In genomic region chrX:42664706-42665105, GRCh38 we compare ENCODE assay signal across 20 cellular contexts.
A peak's percentile ranks its signal among the peaks of the same experiment; 100 is the strongest.
DNase-seq lines count a peak whose midpoint lies in the region; ATAC-seq and TF ChIP-seq lines count a peak whose summit lies in the region.
"Had no signal": no experiment of that assay in that cellular context is flagged by ENCODE, and none has a peak within 500 bp of the region (broad histone marks: within the 10 kb centered on the region; RNA-seq: fewer than 3 reads in every experiment).

No MANE protein-coding gene starts in this region.

- no peak overlapping the region for H3K4me3 Mint-ChIP-seq in GM23338
- H3K4me3 Mint-ChIP-seq: CD14-positive monocyte, T-cell had no signal

- no peaks in the 10 kb centered on the region for H3F3A ChIP-seq in GM23338 (replicated peaks; ENCODE audit: low read depth)
- no peaks in the 10 kb centered on the region for H3F3A ChIP-seq in MM.1S (ENCODE audit: insufficient read depth, low read length)

- no peak for TF ChIP-seq CTCF in A673 (conservative IDR thresholded peaks at IDR 0.05; ENCODE audit: low read depth, low read length)
- TF ChIP-seq CTCF in GM23338 (conservative IDR thresholded peaks at IDR 0.05; ENCODE audit: low read depth in 2 of 2) = no peak
- no peak for TF ChIP-seq CTCF in MM.1S (IDR thresholded peaks at IDR 0.05; ENCODE audit: low read length)

- H3K4me2 ChIP-seq in GM23338 = no peak overlapping the region
- no peak overlapping the region for H3K4me2 ChIP-seq in MM.1S (ENCODE audit: low read depth, low read length)

- H3K36me3 ChIP-seq in A673 (ENCODE audit: insufficient read depth, low read length, poor library complexity, severe bottlenecking) (no peaks in the 10 kb centered on the region), GM23338 (ENCODE audit: insufficient read depth) (no peaks in the 10 kb centered on the region), SK-N-MC (ENCODE audit: insufficient read depth, low read length) (no peaks in the 10 kb centered on the region), MM.1S (replicated peaks; ENCODE audit: insufficient read depth, low read length) (no peaks in the 10 kb centered on the region)
- H3K36me3 ChIP-seq: BE2C had no signal

- H3K27me3 ChIP-seq in A673 (replicated peaks; ENCODE audit: insufficient read depth, low read depth, low read length, poor library complexity) = no peaks in the 10 kb centered on the region
- H3K27me3 ChIP-seq in GM23338 (ENCODE audit: insufficient read depth) = no peaks in the 10 kb centered on the region
- no peaks in the 10 kb centered on the region for H3K27me3 ChIP-seq in MM.1S (replicated peaks; ENCODE audit: insufficient read depth, low read length)
- H3K27me3 ChIP-seq: BE2C had no signal

- H3K9me2 ChIP-seq in GM23338 (ENCODE audit: insufficient read depth) (no peaks in the 10 kb centered on the region), MM.1S (replicated peaks; ENCODE audit: insufficient read depth, low read length) (no peaks in the 10 kb centered on the region)

- BruUV-seq in A673 (replicated peaks; lab: Mats Ljungman, UMichigan) = no TSS peak

- peak overlapping the region; percentile 38 for H3K9ac ChIP-seq in SK-N-MC (ENCODE audit: insufficient read length)
- no peak overlapping the region for H3K9ac ChIP-seq in MM.1S (ENCODE audit: low read length)

- H3K4me3 ChIP-seq in A673 (ENCODE audit: low read depth, low read length, poor library complexity, severe bottlenecking) = no peak overlapping the region
- no peak overlapping the region for H3K4me3 ChIP-seq in GM23338
- peak overlapping the region; percentile 53 for H3K4me3 ChIP-seq in SK-N-MC
- H3K4me3 ChIP-seq in MM.1S (ENCODE audit: low read length) = no peak overlapping the region

- H3K9me3 Mint-ChIP-seq in GM23338 = peaks cover 18% of the 10 kb centered on the region

- CTCF ChIA-PET in A673 (lab: Charles Lee) = no interaction called here

- no peaks in the 10 kb centered on the region for H3K79me2 ChIP-seq in GM23338 (replicated peaks; ENCODE audit: insufficient read depth)
- no peaks in the 10 kb centered on the region for H3K79me2 ChIP-seq in MM.1S (ENCODE audit: low read length)

- H3K9me3 ChIP-seq in A673 (ENCODE audit: low read depth, low read length, poor library complexity, severe bottlenecking) (peaks cover under 1% of the 10 kb centered on the region), SK-N-MC (ENCODE audit: low read depth, low read length) (no peaks in the 10 kb centered on the region), MM.1S (replicated peaks; ENCODE audit: insufficient read depth, low read length) (no peaks in the 10 kb centered on the region)
- H3K9me3 ChIP-seq: BE2C had no signal

- no peaks in the 10 kb centered on the region for H4K20me1 ChIP-seq in GM23338 (replicated peaks; ENCODE audit: insufficient read depth)
- no peaks in the 10 kb centered on the region for H4K20me1 ChIP-seq in MM.1S (ENCODE audit: insufficient read depth, low read length)

- H3K27ac Mint-ChIP-seq in GM23338 = no peak overlapping the region
- H3K27ac Mint-ChIP-seq: CD14-positive monocyte, T-cell had no signal

- H3K4me1 Mint-ChIP-seq in GM23338 = no peaks in the 10 kb centered on the region
- H3K4me1 Mint-ChIP-seq: CD14-positive monocyte, T-cell had no signal

- H2AFZ ChIP-seq in GM23338 (no peak overlapping the region), MM.1S (ENCODE audit: low read length) (no peak overlapping the region)

- no peaks in the 10 kb centered on the region for H3K27me3 Mint-ChIP-seq in GM23338 (ENCODE audit: insufficient read depth, low read depth, poor library complexity)

- no peaks in the 10 kb centered on the region for H3K4me1 ChIP-seq in A673 (ENCODE audit: insufficient read depth, low read length, poor library complexity, severe bottlenecking)
- H3K4me1 ChIP-seq in GM23338 (ENCODE audit: insufficient read depth) = no peaks in the 10 kb centered on the region
- no peaks in the 10 kb centered on the region for H3K4me1 ChIP-seq in MM.1S (ENCODE audit: low read length)
- H3K4me1 ChIP-seq: BE2C had no signal

- POLR2A ChIA-PET in A673 (lab: Charles Lee; ENCODE audit: low non-redundant PET) = no interaction called here

- H3K36me3 Mint-ChIP-seq in GM23338 (ENCODE audit: low read depth) = peaks cover 14% of the 10 kb centered on the region; the same call in 2 of the 3 replicates
- H3K36me3 Mint-ChIP-seq: CD14-positive monocyte, T-cell had no signal

- DNase-seq in A673 (ENCODE audit: low spot score) (peak; percentile 38), GM23338 (ENCODE audit: low spot score) (no peak), SK-N-MC (ENCODE audit: low read depth, low spot score) (peak; percentile 59), left kidney (ENCODE audit: low read depth, low spot score) (peak; percentile 10), SIG-M5 treated with dmso at 0.1 percent for 504 hours (lab: John Stamatoyannopoulos, UW; ENCODE audit: unreplicated experiment) (no peak), globus pallidus (ENCODE audit: low spot score) (no peak), MM.1S (no peak)
- DNase-seq: BE2C, DMS79, EL, GDM1, Karpas-422, NCI-H1092 treated with DMSO at 0.1 percent for 48 hours, NCI-H1436, NCI-H187 treated with DMSO at 0.1 percent for 48 hours, NCI-H2227 treated with DMSO at 0.1 percent for 48 hours, SIG-M5, T-cell had no signal

- 0 out of 3 replicates have a peak, but pooled peaks have one; percentile 36 for ATAC-seq in GM23338
- ATAC-seq: HepG2, T-cell had no signal

- intact Hi-C loops in A673 (cut with micrococcal nuclease; ENCODE audit: unreplicated experiment) = no loop called here

- H3K27ac ChIP-seq in A673 (ENCODE audit: low read depth, low read length, poor library complexity, severe bottlenecking) (no peak overlapping the region), GM23338 (ENCODE audit: low read depth) (no peak overlapping the region), SK-N-MC (peak overlapping the region; percentile 92), MM.1S (ENCODE audit: low read length) (no peak overlapping the region)

TF ChIP-seq in GM23338, 12 proteins besides CTCF, POLR2A, EP300 and RAD21:
- TF ChIP-seq CREB1 (CRISPR knock-in tag; IDR thresholded peaks at IDR 0.05; ENCODE audit: low read depth) (no peak), NANOG (IDR thresholded peaks at IDR 0.05; ENCODE audit: borderline replicate concordance) (no peak)

Comparison
In these comparisons a context has a peak if more than half of its experiments do, and no peak if none do; other contexts are left out.
1. DNase-seq: peak in A673 (single experiment), SK-N-MC (single experiment) and left kidney (single experiment); none in GM23338 (single experiment), SIG-M5 treated with dmso at 0.1 percent for 504 hours (single experiment), globus pallidus (single experiment) and MM.1S (single experiment).